ENCODE assay signal across 8 cellular contexts in genomic region chr6:111483736-111484654, GRCh38. TPM values are rescaled to one million over a fixed set of nuclear protein-coding genes. Genes with fewer than 3 reads are reported as not detected.
DNase-seq lines count a peak whose midpoint lies in the region; TF ChIP-seq lines count a peak whose summit lies in the region.

No MANE protein-coding gene starts in this region.

- peak overlapping the region; percentile 15 for H3K18ac ChIP-seq in trophoblast cell (ENCODE audit: low read length)

- H3K23ac ChIP-seq in trophoblast cell (ENCODE audit: low read length): no peak overlapping the region

- no peaks in the 10 kb centered on the region for H3K27me3 ChIP-seq in adipocyte (replicated peaks; ENCODE audit: control insufficient read depth, insufficient read depth, low read length)
- H3K27me3 ChIP-seq in trophoblast cell (ENCODE audit: insufficient read depth, low read length): no peaks in the 10 kb centered on the region

- H3K4me3 ChIP-seq in HFF-Myc (replicated peaks; ENCODE audit: low read depth, low read length): peak overlapping the region; percentile 91
- peak overlapping the region; percentile 97 for H3K4me3 ChIP-seq in SK-N-MC
- H3K4me3 ChIP-seq in adipocyte (ENCODE audit: low read length): peak overlapping the region; percentile 98
- H3K4me3 ChIP-seq in trophoblast cell (ENCODE audit: low read depth, low read length): peak overlapping the region; percentile 94

- H3K79me1 ChIP-seq in trophoblast cell (ENCODE audit: low read length): peaks cover 24% of the 10 kb centered on the region

- H3K27ac ChIP-seq in SK-N-MC (peak overlapping the region; percentile 94), trophoblast cell (ENCODE audit: low read depth, low read length) (peak overlapping the region; percentile 98)

- H3K27ac Mint-ChIP-seq in type B pancreatic cell: peak overlapping the region; percentile 98

- peaks cover 18% of the 10 kb centered on the region for H3K4me1 ChIP-seq in adipocyte (ENCODE audit: control insufficient read depth, insufficient read depth, low read length)
- no peaks in the 10 kb centered on the region for H3K4me1 ChIP-seq in trophoblast cell (ENCODE audit: control insufficient read depth in 1 of 2, insufficient read depth in 2 of 2, low read length in 2 of 2)

- no peaks in the 10 kb centered on the region for H3K27me3 Mint-ChIP-seq in type B pancreatic cell

- peaks cover 24% of the 10 kb centered on the region for H3K36me3 ChIP-seq in SK-N-MC (ENCODE audit: insufficient read depth, low read length)
- no peaks in the 10 kb centered on the region for H3K36me3 ChIP-seq in adipocyte (ENCODE audit: control insufficient read depth, insufficient read depth, low read length, severe bottlenecking)
- no peaks in the 10 kb centered on the region for H3K36me3 ChIP-seq in trophoblast cell (ENCODE audit: control insufficient read depth in 1 of 2, insufficient read depth in 2 of 2, low read length in 2 of 2)

- H2AFZ ChIP-seq in trophoblast cell (ENCODE audit: insufficient read depth, low read length, poor library complexity): peak overlapping the region; percentile 92

- peak overlapping the region; percentile 67 for H3K4me2 ChIP-seq in trophoblast cell (ENCODE audit: low read length)

- peak overlapping the region; percentile 59 for H2BK5ac ChIP-seq in trophoblast cell (ENCODE audit: low read depth, low read length, poor library complexity)

- peak overlapping the region; percentile 83 for H2BK12ac ChIP-seq in trophoblast cell (ENCODE audit: low read length)

- DNase-seq in GM10266 (ENCODE audit: extremely low spot score) (peak; percentile 90), HFF-Myc (ENCODE audit: extremely low read depth, low read depth) (peak; percentile 84), MV-4-11 (lab: John Stamatoyannopoulos, UW) (peak; percentile 93), SK-N-MC (ENCODE audit: low read depth, low spot score) (peak; percentile 53), adipocyte (ENCODE audit: low read depth) (peak; percentile 97), cardiac septum (ENCODE audit: low spot score) (peak; percentile 95), trophoblast cell (peak; percentile 86 to 88), type B pancreatic cell (ENCODE audit: extremely low spot score, unreplicated experiment) (peak; percentile 90)

- H3K14ac ChIP-seq in trophoblast cell (ENCODE audit: low read length): peak overlapping the region; percentile 98

- peak overlapping the region; percentile 53 for H3K4ac ChIP-seq in trophoblast cell (ENCODE audit: low read depth, low read length)

- H3K4me3 Mint-ChIP-seq in type B pancreatic cell: peak overlapping the region; percentile 98

- peak overlapping the region; percentile 98 for H4K8ac ChIP-seq in trophoblast cell (ENCODE audit: low read depth, low read length)

- H3K36me3 Mint-ChIP-seq in type B pancreatic cell: peaks cover 19% of the 10 kb centered on the region

- peaks cover 16% of the 10 kb centered on the region for H3K4me1 Mint-ChIP-seq in type B pancreatic cell (ENCODE audit: unreplicated experiment)

- H3K9me3 Mint-ChIP-seq in type B pancreatic cell: peaks cover 8% of the 10 kb centered on the region

- H3K9ac ChIP-seq in SK-N-MC (ENCODE audit: insufficient read length) (peak overlapping the region; percentile 88), adipocyte (ENCODE audit: low read length) (peak overlapping the region; percentile 95), trophoblast cell (ENCODE audit: low read length) (peak overlapping the region; percentile 87)

- intact Hi-C loops in cardiac septum (cut with DNase I): loop anchor here (1.0 to 10.0 kb wide), 8 partner anchors 68 to 561 kb away; partner anchors contain the start of gene TRAF3IP2

- H2BK120ac ChIP-seq in trophoblast cell (ENCODE audit: insufficient read depth, low read length, poor library complexity): peak overlapping the region; percentile 98

- H4K12ac ChIP-seq in trophoblast cell (ENCODE audit: low read depth, low read length): peak overlapping the region; percentile 9

- H2AK5ac ChIP-seq in trophoblast cell (ENCODE audit: low read length): no peak overlapping the region

- peak overlapping the region; percentile 98 for H4K91ac ChIP-seq in trophoblast cell (ENCODE audit: low read depth, low read length)

- no peaks in the 10 kb centered on the region for H3K9me3 ChIP-seq in SK-N-MC (ENCODE audit: low read depth, low read length)
- no peaks in the 10 kb centered on the region for H3K9me3 ChIP-seq in adipocyte (ENCODE audit: control insufficient read depth, low read length)
- no peaks in the 10 kb centered on the region for H3K9me3 ChIP-seq in trophoblast cell (ENCODE audit: insufficient read depth, low read depth, low read length)

- TF ChIP-seq CTCF in GM10266 (IDR thresholded peaks at IDR 0.05; ENCODE audit: control insufficient read depth, insufficient read depth, low read depth, missing control alignments) (no peak), HFF-Myc (IDR thresholded peaks at IDR 0.05; ENCODE audit: low read depth, low read length, missing control alignments) (no peak), type B pancreatic cell (conservative IDR thresholded peaks at IDR 0.05) (no peak)

- peaks cover 18% of the 10 kb centered on the region for H3K79me2 ChIP-seq in trophoblast cell (ENCODE audit: control insufficient read depth, insufficient read depth, low read length, poor library complexity)

- no CpG with 5 or more reads among the region's 67 CpGs for WGBS in trophoblast cell (ENCODE audit: extremely low coverage, insufficient coverage, insufficient read length)

RNA-seq across cellular contexts. Expression of gene REV3L, which starts 1.0 kb away (rescaled TPM):
- total RNA-seq in cardiac septum (17.8 TPM), type B pancreatic cell (ENCODE audit: low replicate concordance) (28.5 and 34.4 TPM in 2 replicates)
- 8.7 TPM in 2 replicates for polyA plus RNA-seq in trophoblast cell (2013)

Comparison
In these comparisons a context has a peak if more than half of its experiments do, and no peak if none do; other contexts are left out.
1. Peak in every context shown above with its lines: DNase-seq, H3K4me3 ChIP-seq and H3K27ac ChIP-seq.